ENCODE assay signal across 24 cellular contexts in the genomic region with DNA sequence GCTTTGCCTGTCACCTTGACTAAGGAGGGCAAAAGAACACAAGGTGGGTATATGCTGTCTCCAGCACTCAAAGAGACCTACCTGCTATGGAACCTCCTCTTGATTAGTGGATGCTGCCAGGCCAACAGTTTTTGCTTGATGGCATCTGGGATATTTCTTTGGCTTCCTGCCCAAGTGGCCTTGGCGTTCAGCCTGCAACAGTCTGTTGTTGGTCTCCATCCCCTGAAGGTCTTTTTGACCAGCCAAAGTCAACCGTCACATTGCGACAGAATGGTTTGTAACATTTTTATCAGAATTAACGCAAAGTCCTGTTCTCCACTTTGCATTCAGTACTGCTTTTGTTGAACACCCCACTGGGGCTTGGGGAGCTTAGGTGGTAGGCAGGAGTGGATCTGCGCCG.
"Had no signal": no experiment of that assay in that cellular context is flagged by ENCODE, and none has a peak within 500 bp of the region (broad histone marks: within the 10 kb centered on the region; RNA-seq: fewer than 3 reads in every experiment).

No MANE protein-coding gene starts in this region.

- H3K4me1 ChIP-seq: prostate gland, uterus had no signal

- H3K9ac ChIP-seq: neural progenitor cell had no signal

- H2AFZ ChIP-seq: neural progenitor cell had no signal

- H3K4me2 ChIP-seq: neural progenitor cell had no signal

- H3K36me3 ChIP-seq: lower lobe of right lung, neural progenitor cell, prostate gland, suprapubic skin, uterus had no signal

- H3K27me3 ChIP-seq: gastroesophageal sphincter, neural progenitor cell, suprapubic skin, uterus had no signal

- H3K27ac ChIP-seq: epithelial cell of prostate, gastroesophageal sphincter, lower lobe of right lung, neural progenitor cell, prostate gland, skin epidermis, suprapubic skin, uterus had no signal

- ATAC-seq: gastroesophageal sphincter; lower lobe of right lung; naive thymus-derived CD8-positive, alpha-beta T cell; right cardiac atrium; stimulated activated effector memory CD8-positive, alpha-beta T cell treated with anti-CD3 and anti-CD28 coated beads, Interleukin-12 subunit alpha, Interleukin-12 subunit beta, amount 100 ng/mL, for 72 hours; stimulated activated naive CD8-positive, alpha-beta T cell treated with anti-CD3 and anti-CD28 coated beads, Interleukin-15, amount 100 ng/mL, for 72 hours; T-helper 17 cell had no signal

- DNase-seq: activated CD4-positive, alpha-beta memory T cell treated with anti-CD3 and anti-CD28 coated beads for 36 hours; activated CD4-positive, alpha-beta T cell treated with anti-CD3 and anti-CD28 coated beads for 48 hours; activated naive CD4-positive, alpha-beta T cell treated with anti-CD3 and anti-CD28 coated beads for 36 hours; activated naive CD8-positive, alpha-beta T cell treated with anti-CD3 and anti-CD28 coated beads, Interleukin-2, amount 10 ng/mL, durations not matched to agents 7 days and 5 days; activated T-cell treated with anti-CD3 and anti-CD28 coated beads, Interleukin-2, amount 50 U/mL, for 48 hours; amniotic stem cell; cortex of kidney; endodermal cell; lower lobe of right lung; naive thymus-derived CD8-positive, alpha-beta T cell; stimulated activated CD4-positive, alpha-beta T cell treated with anti-CD3 and anti-CD28 coated beads, Interleukin-1b, Interleukin-23, amount 100 ng/mL, for 48 hours; stimulated activated naive CD8-positive, alpha-beta T cell treated with anti-CD3 and anti-CD28 coated beads, Interleukin-15, amount 100 ng/mL, for 72 hours; T-helper 17 cell; trophoblast cell; uterus had no signal

- FAIRE-seq: keratinocyte had no signal

- H3K4me3 ChIP-seq: gastroesophageal sphincter, lower lobe of right lung, neural progenitor cell, prostate gland, skin epidermis, suprapubic skin, uterus had no signal

- H3K9me3 ChIP-seq: gastroesophageal sphincter, lower lobe of right lung, prostate gland, suprapubic skin, uterus had no signal
